ENCODE assay signal across 13 cellular contexts in genomic region chr2:25050128-25050527, GRCh38. TPM values are rescaled to one million over a fixed set of nuclear protein-coding genes. Genes with fewer than 3 reads are reported as not detected.
"Had no signal": no experiment of that assay in that cellular context is flagged by ENCODE, and none has a peak within 500 bp of the region (broad histone marks: within the 10 kb centered on the region; RNA-seq: fewer than 3 reads in every experiment).

No MANE protein-coding gene starts in this region.

- H3K4me1 ChIP-seq: adrenal gland, prostate gland, right lobe of liver had no signal

- H3K36me3 ChIP-seq: adrenal gland, prostate gland, right lobe of liver, WERI-Rb-1 had no signal

- H3K4me3 ChIP-seq: adrenal gland, prostate gland, right lobe of liver, smooth muscle cell had no signal

- H3K9me3 ChIP-seq: adrenal gland, prostate gland, right lobe of liver had no signal

- ATAC-seq: left lobe of liver; right lobe of liver; stimulated activated naive CD8-positive, alpha-beta T cell treated with anti-CD3 and anti-CD28 coated beads, Interleukin-15, Interleukin-2, amounts not matched to agents 100 U/mL and 50 U/mL, for 24 hours had no signal

- DNase-seq: activated CD4-positive, alpha-beta memory T cell treated with anti-CD3 and anti-CD28 coated beads, Interleukin-2, amount 10 ng/mL, durations not matched to agents 7 days and 5 days; activated CD4-positive, alpha-beta T cell treated with anti-CD3 and anti-CD28 coated beads for 4 hours; activated T-cell treated with anti-CD3 and anti-CD28 coated beads, Interleukin-2, amount 50 U/mL, for 24 hours; adrenal gland; mammary epithelial cell; right lobe of liver; stimulated activated CD4-positive, alpha-beta T cell treated with anti-CD3 and anti-CD28 coated beads, Interleukin-4, amount 100 ng/mL, for 4 hours; stimulated activated naive CD8-positive, alpha-beta T cell treated with anti-CD3 and anti-CD28 coated beads, Interleukin-15, Interleukin-2, amounts not matched to agents 100 U/mL and 50 U/mL, for 24 hours; trophoblast cell; WERI-Rb-1 had no signal

- H3K27me3 ChIP-seq: adrenal gland, right lobe of liver had no signal

- H3K27ac ChIP-seq: adrenal gland, prostate gland, right lobe of liver, WERI-Rb-1 had no signal

RNA-seq across cellular contexts. Expression of gene EFR3B, which starts 8.3 kb away (rescaled TPM):
- total RNA-seq: activated CD4-positive, alpha-beta memory T cell treated with anti-CD3 and anti-CD28 coated beads, Interleukin-2, amount 10 ng/mL, durations not matched to agents 7 days and 5 days had no signal
